Comparison of ENCODE assay signal across 15 cellular contexts in genomic region chr6:135115411-135116293, GRCh38.
DNase-seq lines count a peak whose midpoint lies in the region; ATAC-seq and TF ChIP-seq lines count a peak whose summit lies in the region.
"Had no signal": no experiment of that assay in that cellular context is flagged by ENCODE, and none has a peak within 500 bp of the region (broad histone marks: within the 10 kb centered on the region; RNA-seq: fewer than 3 reads in every experiment).

No MANE protein-coding gene starts in this region.

- no peak for DNase-seq in activated T-cell treated with anti-CD3 and anti-CD28 coated beads, Interleukin-2, amount 50 U/mL, for 24 hours
- DNase-seq in activated T-cell treated with anti-CD3 and anti-CD28 coated beads, Interleukin-2, amount 50 U/mL, for 1 hour: no peak
- DNase-seq in NAMALWA (ENCODE audit: low spot score) (peak; percentile 46), upper lobe of left lung (no peak)
- DNase-seq in activated CD8-positive, alpha-beta T cell treated with anti-CD3 and anti-CD28 coated beads for 36 hours: no peak
- no peak for DNase-seq in stimulated activated effector memory CD8-positive, alpha-beta T cell treated with anti-CD3 and anti-CD28 coated beads, Interleukin-12 subunit alpha, Interleukin-12 subunit beta, amount 100 ng/mL, for 72 hours (ENCODE audit: low spot score in 2 of 2)
- DNase-seq in central memory CD4-positive, alpha-beta T cell: no peak
- DNase-seq in effector memory CD4-positive, alpha-beta T cell: no peak
- DNase-seq: ACHN; activated effector memory CD4-positive, alpha-beta T cell treated with Interleukin-2 at 50 U/mL for 16 hours; NCI-H1694 treated with DMSO at 0.1 percent for 48 hours; NCI-H748 treated with DMSO at 0.1 percent for 48 hours; psoas muscle; transverse colon had no signal

- H3K4me1 ChIP-seq in upper lobe of left lung: no peaks in the 10 kb centered on the region
- H3K4me1 ChIP-seq in effector memory CD4-positive, alpha-beta T cell (ENCODE audit: control insufficient read depth, insufficient read depth, low read length, poor library complexity, severe bottlenecking): peaks cover 5% of the 10 kb centered on the region
- H3K4me1 ChIP-seq: psoas muscle, SJSA1, transverse colon had no signal

- POLR2A ChIA-PET in activated CD8-positive, alpha-beta T cell treated with anti-CD3 and anti-CD28 coated beads for 36 hours (lab: Charles Lee): interaction anchor here (0.9 to 6.3 kb wide), 10 partner anchors 14 to 66 kb away, joined by 3 to 54 read pairs (median 6); partner anchors contain the start of genes HBS1L and MYB

- CTCF ChIA-PET in activated CD8-positive, alpha-beta T cell treated with anti-CD3 and anti-CD28 coated beads for 36 hours (lab: Charles Lee): interaction anchor here (0.9 to 4.0 kb wide), 6 partner anchors 10 to 175 kb away, joined by 3 to 13 read pairs (median 8); no protein-coding TSS in a partner anchor

- peak; percentile 63 for ATAC-seq in activated CD8-positive, alpha-beta T cell treated with anti-CD3 and anti-CD28 coated beads for 36 hours
- peak; percentile 82 for ATAC-seq in stimulated activated effector memory CD8-positive, alpha-beta T cell treated with anti-CD3 and anti-CD28 coated beads, Interleukin-12 subunit alpha, Interleukin-12 subunit beta, amount 100 ng/mL, for 72 hours
- no peak for ATAC-seq in upper lobe of left lung (ENCODE audit: low FRiP score in 2 of 2)
- ATAC-seq: psoas muscle had no signal

- H3K4me1 Mint-ChIP-seq in activated T-cell treated with anti-CD3 and anti-CD28 coated beads, Interleukin-2, amount 50 U/mL, for 24 hours (ENCODE audit: low read depth): peaks cover 81% of the 10 kb centered on the region
- peaks cover 78% of the 10 kb centered on the region for H3K4me1 Mint-ChIP-seq in activated CD8-positive, alpha-beta T cell treated with anti-CD3 and anti-CD28 coated beads for 36 hours (ENCODE audit: low read depth)
- peaks cover 55% of the 10 kb centered on the region for H3K4me1 Mint-ChIP-seq in stimulated activated effector memory CD8-positive, alpha-beta T cell treated with anti-CD3 and anti-CD28 coated beads, Interleukin-12 subunit alpha, Interleukin-12 subunit beta, amount 100 ng/mL, for 72 hours

- no peak overlapping the region for H3K27ac ChIP-seq in upper lobe of left lung
- no peak overlapping the region for H3K27ac ChIP-seq in effector memory CD4-positive, alpha-beta T cell (ENCODE audit: insufficient read depth, low read length, poor library complexity, severe bottlenecking)
- H3K27ac ChIP-seq: psoas muscle, SJSA1, transverse colon had no signal

- no peak overlapping the region for H3K4me3 ChIP-seq in upper lobe of left lung
- no peak overlapping the region for H3K4me3 ChIP-seq in effector memory CD4-positive, alpha-beta T cell (ENCODE audit: insufficient read depth, low read depth, low read length, poor library complexity, severe bottlenecking)
- H3K4me3 ChIP-seq: psoas muscle, SJSA1, transverse colon had no signal

- H3K9me3 ChIP-seq in upper lobe of left lung: no peaks in the 10 kb centered on the region
- no peaks in the 10 kb centered on the region for H3K9me3 ChIP-seq in effector memory CD4-positive, alpha-beta T cell (ENCODE audit: control insufficient read depth, low read length)
- H3K9me3 ChIP-seq: psoas muscle, SJSA1, transverse colon had no signal

- WGBS in upper lobe of left lung, 2 donors: 74% methylated on average over 7 of the region's 7 CpGs

- peaks cover 5% of the 10 kb centered on the region for H3K36me3 Mint-ChIP-seq in activated T-cell treated with anti-CD3 and anti-CD28 coated beads, Interleukin-2, amount 50 U/mL, for 24 hours (ENCODE audit: low read depth)
- peaks cover 15% of the 10 kb centered on the region for H3K36me3 Mint-ChIP-seq in activated CD8-positive, alpha-beta T cell treated with anti-CD3 and anti-CD28 coated beads for 36 hours (ENCODE audit: low read depth)
- peaks cover 12% of the 10 kb centered on the region for H3K36me3 Mint-ChIP-seq in stimulated activated effector memory CD8-positive, alpha-beta T cell treated with anti-CD3 and anti-CD28 coated beads, Interleukin-12 subunit alpha, Interleukin-12 subunit beta, amount 100 ng/mL, for 72 hours

- TF ChIP-seq POLR2A in upper lobe of left lung (IDR thresholded peaks at IDR 0.05): no peak

- peak overlapping the region; percentile 67 for H3K4me3 Mint-ChIP-seq in activated T-cell treated with anti-CD3 and anti-CD28 coated beads, Interleukin-2, amount 50 U/mL, for 24 hours
- H3K4me3 Mint-ChIP-seq in activated CD8-positive, alpha-beta T cell treated with anti-CD3 and anti-CD28 coated beads for 36 hours: peak overlapping the region; percentile 52
- peak overlapping the region; percentile 51 for H3K4me3 Mint-ChIP-seq in stimulated activated effector memory CD8-positive, alpha-beta T cell treated with anti-CD3 and anti-CD28 coated beads, Interleukin-12 subunit alpha, Interleukin-12 subunit beta, amount 100 ng/mL, for 72 hours

- no peak for TF ChIP-seq EP300 in upper lobe of left lung (IDR thresholded peaks at IDR 0.05)

- no peaks in the 10 kb centered on the region for H3K36me3 ChIP-seq in upper lobe of left lung
- H3K36me3 ChIP-seq in effector memory CD4-positive, alpha-beta T cell (ENCODE audit: control insufficient read depth, insufficient read depth, low read length): no peaks in the 10 kb centered on the region
- H3K36me3 ChIP-seq: SJSA1, transverse colon had no signal

- peaks cover 9% of the 10 kb centered on the region for H3K9me3 Mint-ChIP-seq in activated T-cell treated with anti-CD3 and anti-CD28 coated beads, Interleukin-2, amount 50 U/mL, for 24 hours
- peaks cover 12% of the 10 kb centered on the region for H3K9me3 Mint-ChIP-seq in activated CD8-positive, alpha-beta T cell treated with anti-CD3 and anti-CD28 coated beads for 36 hours
- no peaks in the 10 kb centered on the region for H3K9me3 Mint-ChIP-seq in stimulated activated effector memory CD8-positive, alpha-beta T cell treated with anti-CD3 and anti-CD28 coated beads, Interleukin-12 subunit alpha, Interleukin-12 subunit beta, amount 100 ng/mL, for 72 hours

- TF ChIP-seq CTCF in activated CD8-positive, alpha-beta T cell treated with anti-CD3 and anti-CD28 coated beads for 36 hours (IDR thresholded peaks at IDR 0.05): no peak
- TF ChIP-seq CTCF in upper lobe of left lung (IDR thresholded peaks at IDR 0.05): no peak

- H3K27me3 ChIP-seq in upper lobe of left lung: no peaks in the 10 kb centered on the region
- H3K27me3 ChIP-seq in effector memory CD4-positive, alpha-beta T cell (replicated peaks; ENCODE audit: control insufficient read depth, insufficient read depth, low read length, poor library complexity, severe bottlenecking): no peaks in the 10 kb centered on the region
- H3K27me3 ChIP-seq: transverse colon had no signal

- intact Hi-C loops in activated CD8-positive, alpha-beta T cell treated with anti-CD3 and anti-CD28 coated beads for 36 hours (cut with micrococcal nuclease): loop anchor here (2.0 kb wide), 1 partner anchor 21 kb away; no protein-coding TSS in a partner anchor

- no peaks in the 10 kb centered on the region for H3K27me3 Mint-ChIP-seq in activated T-cell treated with anti-CD3 and anti-CD28 coated beads, Interleukin-2, amount 50 U/mL, for 24 hours
- H3K27me3 Mint-ChIP-seq in activated CD8-positive, alpha-beta T cell treated with anti-CD3 and anti-CD28 coated beads for 36 hours: no peaks in the 10 kb centered on the region

- H3K27ac Mint-ChIP-seq in activated T-cell treated with anti-CD3 and anti-CD28 coated beads, Interleukin-2, amount 50 U/mL, for 24 hours: peak overlapping the region; percentile 99
- peak overlapping the region; percentile 91 for H3K27ac Mint-ChIP-seq in activated CD8-positive, alpha-beta T cell treated with anti-CD3 and anti-CD28 coated beads for 36 hours
- peak overlapping the region; percentile 94 for H3K27ac Mint-ChIP-seq in stimulated activated effector memory CD8-positive, alpha-beta T cell treated with anti-CD3 and anti-CD28 coated beads, Interleukin-12 subunit alpha, Interleukin-12 subunit beta, amount 100 ng/mL, for 72 hours

Comparison
In these comparisons a context has a peak if more than half of its experiments do, and no peak if none do; other contexts are left out.
1. ATAC-seq: peak in activated CD8-positive, alpha-beta T cell treated with anti-CD3 and anti-CD28 coated beads for 36 hours (single experiment) and stimulated activated effector memory CD8-positive, alpha-beta T cell treated with anti-CD3 and anti-CD28 coated beads, Interleukin-12 subunit alpha, Interleukin-12 subunit beta, amount 100 ng/mL, for 72 hours (single experiment); none in upper lobe of left lung (0 of 2).
2. Peak in every context shown above with its lines, with median percentiles within 50 percentile points of each other: H3K27ac Mint-ChIP-seq and H3K4me3 Mint-ChIP-seq.